1 cellular context compared by ENCODE assay signal in the genomic region with DNA sequence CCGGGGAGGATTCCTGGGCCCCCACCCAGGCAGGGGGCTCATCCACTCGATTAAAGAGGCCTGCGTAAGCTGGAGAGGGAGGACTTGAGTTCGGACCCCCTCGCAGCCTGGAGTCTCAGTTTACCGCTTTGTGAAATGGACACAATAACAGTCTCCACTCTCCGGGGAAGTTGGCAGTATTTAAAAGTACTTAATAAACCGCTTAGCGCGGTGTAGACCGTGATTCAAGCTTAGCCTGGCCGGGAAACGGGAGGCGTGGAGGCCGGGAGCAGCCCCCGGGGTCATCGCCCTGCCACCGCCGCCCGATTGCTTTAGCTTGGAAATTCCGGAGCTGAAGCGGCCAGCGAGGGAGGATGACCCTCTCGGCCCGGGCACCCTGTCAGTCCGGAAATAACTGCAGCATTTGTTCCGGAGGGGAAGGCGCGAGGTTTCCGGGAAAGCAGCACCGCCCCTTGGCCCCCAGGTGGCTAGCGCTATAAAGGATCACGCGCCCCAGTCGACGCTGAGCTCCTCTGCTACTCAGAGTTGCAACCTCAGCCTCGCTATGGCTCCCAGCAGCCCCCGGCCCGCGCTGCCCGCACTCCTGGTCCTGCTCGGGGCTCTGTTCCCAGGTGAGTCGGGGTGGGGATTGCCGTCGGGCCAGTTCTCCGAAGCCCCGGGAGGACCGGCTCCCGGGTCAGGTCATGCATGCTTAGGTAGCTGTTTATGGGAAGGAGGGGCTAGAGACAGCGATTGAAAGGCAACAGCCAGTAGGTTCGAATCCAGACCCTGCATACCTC.
TF ChIP-seq lines count a peak whose summit lies in the region.

A gene with protein sequence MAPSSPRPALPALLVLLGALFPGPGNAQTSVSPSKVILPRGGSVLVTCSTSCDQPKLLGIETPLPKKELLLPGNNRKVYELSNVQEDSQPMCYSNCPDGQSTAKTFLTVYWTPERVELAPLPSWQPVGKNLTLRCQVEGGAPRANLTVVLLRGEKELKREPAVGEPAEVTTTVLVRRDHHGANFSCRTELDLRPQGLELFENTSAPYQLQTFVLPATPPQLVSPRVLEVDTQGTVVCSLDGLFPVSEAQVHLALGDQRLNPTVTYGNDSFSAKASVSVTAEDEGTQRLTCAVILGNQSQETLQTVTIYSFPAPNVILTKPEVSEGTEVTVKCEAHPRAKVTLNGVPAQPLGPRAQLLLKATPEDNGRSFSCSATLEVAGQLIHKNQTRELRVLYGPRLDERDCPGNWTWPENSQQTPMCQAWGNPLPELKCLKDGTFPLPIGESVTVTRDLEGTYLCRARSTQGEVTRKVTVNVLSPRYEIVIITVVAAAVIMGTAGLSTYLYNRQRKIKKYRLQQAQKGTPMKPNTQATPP (plus strand): TSS at position 505 of the 779 bp plus-strand sequence. CDS start 40 bp downstream, at position 545.

TF ChIP-seq in HepG2, 621 proteins besides CTCF, POLR2A, EP300 and RAD21 (continued from another document and continues in another):
- TF ChIP-seq ZFP41 (CRISPR knock-in tag; IDR thresholded peaks at IDR 0.05; ENCODE audit: borderline replicate concordance), result peak; percentile 57; the same call in 1 of the 2 replicates
- peak; percentile 87; the same call in 1 of the 2 replicates for TF ChIP-seq ZNF160 (CRISPR knock-in tag; IDR thresholded peaks at IDR 0.05)
- TF ChIP-seq ZFYVE20 (CRISPR knock-in tag; IDR thresholded peaks at IDR 0.05; ENCODE audit: borderline replicate concordance, low read depth), result no peak
- no peak for TF ChIP-seq ZXDC (CRISPR knock-in tag; IDR thresholded peaks at IDR 0.05)
- peak; percentile 93; the same call in 1 of the 2 replicates for TF ChIP-seq NFKB2 (CRISPR knock-in tag; IDR thresholded peaks at IDR 0.05; ENCODE audit: borderline replicate concordance)
- TF ChIP-seq, protein P1, sequence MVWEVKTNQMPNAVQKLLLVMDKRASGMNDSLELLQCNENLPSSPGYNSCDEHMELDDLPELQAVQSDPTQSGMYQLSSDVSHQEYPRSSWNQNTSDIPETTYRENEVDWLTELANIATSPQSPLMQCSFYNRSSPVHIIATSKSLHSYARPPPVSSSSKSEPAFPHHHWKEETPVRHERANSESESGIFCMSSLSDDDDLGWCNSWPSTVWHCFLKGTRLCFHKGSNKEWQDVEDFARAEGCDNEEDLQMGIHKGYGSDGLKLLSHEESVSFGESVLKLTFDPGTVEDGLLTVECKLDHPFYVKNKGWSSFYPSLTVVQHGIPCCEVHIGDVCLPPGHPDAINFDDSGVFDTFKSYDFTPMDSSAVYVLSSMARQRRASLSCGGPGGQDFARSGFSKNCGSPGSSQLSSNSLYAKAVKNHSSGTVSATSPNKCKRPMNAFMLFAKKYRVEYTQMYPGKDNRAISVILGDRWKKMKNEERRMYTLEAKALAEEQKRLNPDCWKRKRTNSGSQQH (CRISPR knock-in tag; IDR thresholded peaks at IDR 0.05; ENCODE audit: low read depth), result peak; percentile 69; the same call in 1 of the 2 replicates
- TF ChIP-seq GTF3A (CRISPR knock-in tag; conservative IDR thresholded peaks at IDR 0.05), result no peak
- TF ChIP-seq ZNF570 (CRISPR knock-in tag; IDR thresholded peaks at IDR 0.05; ENCODE audit: borderline replicate concordance), result 0 out of 2 replicates have a peak, but pooled peaks have one; percentile 12
- peak; percentile 80 for TF ChIP-seq AHDC1 (CRISPR knock-in tag; IDR thresholded peaks at IDR 0.05; ENCODE audit: borderline replicate concordance)
- peak; percentile 57; the same call in 1 of the 2 replicates for TF ChIP-seq CAMTA2 (CRISPR knock-in tag; IDR thresholded peaks at IDR 0.05; ENCODE audit: borderline replicate concordance)
- TF ChIP-seq, protein P2, sequence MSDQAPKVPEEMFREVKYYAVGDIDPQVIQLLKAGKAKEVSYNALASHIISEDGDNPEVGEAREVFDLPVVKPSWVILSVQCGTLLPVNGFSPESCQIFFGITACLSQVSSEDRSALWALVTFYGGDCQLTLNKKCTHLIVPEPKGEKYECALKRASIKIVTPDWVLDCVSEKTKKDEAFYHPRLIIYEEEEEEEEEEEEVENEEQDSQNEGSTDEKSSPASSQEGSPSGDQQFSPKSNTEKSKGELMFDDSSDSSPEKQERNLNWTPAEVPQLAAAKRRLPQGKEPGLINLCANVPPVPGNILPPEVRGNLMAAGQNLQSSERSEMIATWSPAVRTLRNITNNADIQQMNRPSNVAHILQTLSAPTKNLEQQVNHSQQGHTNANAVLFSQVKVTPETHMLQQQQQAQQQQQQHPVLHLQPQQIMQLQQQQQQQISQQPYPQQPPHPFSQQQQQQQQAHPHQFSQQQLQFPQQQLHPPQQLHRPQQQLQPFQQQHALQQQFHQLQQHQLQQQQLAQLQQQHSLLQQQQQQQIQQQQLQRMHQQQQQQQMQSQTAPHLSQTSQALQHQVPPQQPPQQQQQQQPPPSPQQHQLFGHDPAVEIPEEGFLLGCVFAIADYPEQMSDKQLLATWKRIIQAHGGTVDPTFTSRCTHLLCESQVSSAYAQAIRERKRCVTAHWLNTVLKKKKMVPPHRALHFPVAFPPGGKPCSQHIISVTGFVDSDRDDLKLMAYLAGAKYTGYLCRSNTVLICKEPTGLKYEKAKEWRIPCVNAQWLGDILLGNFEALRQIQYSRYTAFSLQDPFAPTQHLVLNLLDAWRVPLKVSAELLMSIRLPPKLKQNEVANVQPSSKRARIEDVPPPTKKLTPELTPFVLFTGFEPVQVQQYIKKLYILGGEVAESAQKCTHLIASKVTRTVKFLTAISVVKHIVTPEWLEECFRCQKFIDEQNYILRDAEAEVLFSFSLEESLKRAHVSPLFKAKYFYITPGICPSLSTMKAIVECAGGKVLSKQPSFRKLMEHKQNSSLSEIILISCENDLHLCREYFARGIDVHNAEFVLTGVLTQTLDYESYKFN (CRISPR knock-in tag; conservative IDR thresholded peaks at IDR 0.05), result peak; percentile 75
- TF ChIP-seq BCL6 (CRISPR knock-in tag; IDR thresholded peaks at IDR 0.05), result peak; percentile 80
- peak; percentile 80; the same call in 1 of the 2 replicates for TF ChIP-seq ZNF17 (CRISPR knock-in tag; IDR thresholded peaks at IDR 0.05)
- no peak for TF ChIP-seq SKI (IDR thresholded peaks at IDR 0.05; ENCODE audit: partially characterized antibody)
- TF ChIP-seq ZNF766 (CRISPR knock-in tag; IDR thresholded peaks at IDR 0.05; ENCODE audit: borderline replicate concordance), result peak; percentile 65; the same call in 1 of the 2 replicates
- no peak for TF ChIP-seq HNRNPH1 (optimal IDR thresholded peaks at IDR 0.05; ENCODE audit: low read depth, low read length)
- TF ChIP-seq, protein P3, sequence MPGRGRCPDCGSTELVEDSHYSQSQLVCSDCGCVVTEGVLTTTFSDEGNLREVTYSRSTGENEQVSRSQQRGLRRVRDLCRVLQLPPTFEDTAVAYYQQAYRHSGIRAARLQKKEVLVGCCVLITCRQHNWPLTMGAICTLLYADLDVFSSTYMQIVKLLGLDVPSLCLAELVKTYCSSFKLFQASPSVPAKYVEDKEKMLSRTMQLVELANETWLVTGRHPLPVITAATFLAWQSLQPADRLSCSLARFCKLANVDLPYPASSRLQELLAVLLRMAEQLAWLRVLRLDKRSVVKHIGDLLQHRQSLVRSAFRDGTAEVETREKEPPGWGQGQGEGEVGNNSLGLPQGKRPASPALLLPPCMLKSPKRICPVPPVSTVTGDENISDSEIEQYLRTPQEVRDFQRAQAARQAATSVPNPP (CRISPR knock-in tag; IDR thresholded peaks at IDR 0.05), result 0 out of 2 replicates have a peak, but pooled peaks have one; percentile 68
- no peak for TF ChIP-seq NR3C1 (CRISPR knock-in tag; IDR thresholded peaks at IDR 0.05)
- TF ChIP-seq MBD4 (IDR thresholded peaks at IDR 0.05; ENCODE audit: borderline replicate concordance, low read length), result no peak
- TF ChIP-seq GLI4 (CRISPR knock-in tag; IDR thresholded peaks at IDR 0.05; ENCODE audit: borderline replicate concordance), result no peak; the same call in 1 of the 2 replicates
- peak; percentile 78; the same call in 1 of the 2 replicates for TF ChIP-seq ZBTB26 (CRISPR knock-in tag; IDR thresholded peaks at IDR 0.05; ENCODE audit: borderline replicate concordance)
- TF ChIP-seq ZNF331 (CRISPR knock-in tag; IDR thresholded peaks at IDR 0.05), result peak; percentile 72
- TF ChIP-seq ZFP82 (CRISPR knock-in tag; IDR thresholded peaks at IDR 0.05; ENCODE audit: borderline replicate concordance), result peak; percentile 95
- TF ChIP-seq THAP7 (CRISPR knock-in tag; IDR thresholded peaks at IDR 0.05), result peak; percentile 78
- TF ChIP-seq ZNF644 (CRISPR knock-in tag; IDR thresholded peaks at IDR 0.05; ENCODE audit: low read depth), result no peak
- TF ChIP-seq E2F5 (CRISPR knock-in tag; conservative IDR thresholded peaks at IDR 0.05), result no peak
- TF ChIP-seq ZNF678 (CRISPR knock-in tag; IDR thresholded peaks at IDR 0.05), result 0 out of 2 replicates have a peak, but pooled peaks have one; percentile 60
- TF ChIP-seq ZNF205 (CRISPR knock-in tag; IDR thresholded peaks at IDR 0.05), result peak; percentile 64
- TF ChIP-seq ZNF256 (CRISPR knock-in tag; conservative IDR thresholded peaks at IDR 0.05), result no peak
- no peak for TF ChIP-seq NFE2L2 (IDR thresholded peaks at IDR 0.05; ENCODE audit: low read length)
- TF ChIP-seq CREM (IDR thresholded peaks at IDR 0.05), result peak; percentile 60; the same call in 1 of the 2 replicates
- no peak for TF ChIP-seq CREM (CRISPR knock-in tag; IDR thresholded peaks at IDR 0.05)
- TF ChIP-seq YEATS2 (CRISPR knock-in tag; IDR thresholded peaks at IDR 0.05; ENCODE audit: borderline replicate concordance), result peak; percentile 69; the same call in 1 of the 2 replicates
- peak; percentile 75; the same call in 1 of the 2 replicates for TF ChIP-seq ZNF670 (CRISPR knock-in tag; IDR thresholded peaks at IDR 0.05; ENCODE audit: borderline replicate concordance)
